In genomic region chr6:109165392-109165964, GRCh38 we compare ENCODE assay signal across 9 cellular contexts.
A peak's percentile ranks its signal among the peaks of the same experiment; 100 is the strongest.
DNase-seq lines count a peak whose midpoint lies in the region; ATAC-seq, FAIRE-seq and TF ChIP-seq lines count a peak whose summit lies in the region.
"Had no signal": no experiment of that assay in that cellular context is flagged by ENCODE, and none has a peak within 500 bp of the region (broad histone marks: within the 10 kb centered on the region; RNA-seq: fewer than 3 reads in every experiment).

No MANE protein-coding gene starts in this region.

- BruUV-seq in endothelial cell of umbilical vein (replicated peaks; lab: Mats Ljungman, UMichigan): no TSS peak

- intact Hi-C loops in endothelial cell of umbilical vein (cut with micrococcal nuclease): no loop called here

- no peak overlapping the region for H2AFZ ChIP-seq in endothelial cell of umbilical vein (ENCODE audit: low read depth, low read length)

- H3K9ac ChIP-seq in endothelial cell of umbilical vein (replicated peaks; ENCODE audit: extremely low read depth, insufficient read depth, low read length): no peak overlapping the region

- H4K20me1 ChIP-seq in endothelial cell of umbilical vein (replicated peaks; ENCODE audit: control insufficient read depth, extremely low read depth, insufficient read depth, low read length): no peaks in the 10 kb centered on the region

- POLR2A ChIA-PET in endothelial cell of umbilical vein (lab: Charles Lee): no interaction called here

- no peaks in the 10 kb centered on the region for H3K9me3 ChIP-seq in endothelial cell of umbilical vein (replicated peaks; ENCODE audit: control insufficient read depth, insufficient read depth, low read length)

- H3K27ac ChIP-seq in endothelial cell of umbilical vein (ENCODE audit: insufficient read depth, low read depth, low read length): no peak overlapping the region

- FAIRE-seq in endothelial cell of umbilical vein (lab: Jason Lieb, UNC): peak; percentile 40

- H3K4me2 ChIP-seq in endothelial cell of umbilical vein (ENCODE audit: insufficient read depth, low read length): no peak overlapping the region

- H3K36me3 ChIP-seq in endothelial cell of umbilical vein (ENCODE audit: control insufficient read depth in 2 of 2, extremely low read depth in 1 of 2, insufficient read depth in 2 of 2, low read length in 2 of 2): peaks cover 3 to 8% of the 10 kb centered on the region in 2 experiments

- dilution Hi-C loops in endothelial cell of umbilical vein (cut with MboI; ENCODE audit: extremely low pct_ligation_motif_present, low sequenced_read_pairs): no loop called here

- no peaks in the 10 kb centered on the region for H3K4me1 ChIP-seq in endothelial cell of umbilical vein (ENCODE audit: control insufficient read depth, extremely low read depth, insufficient read depth, low read length)

- peak; percentile 17 for DNase-seq in ELR (ENCODE audit: low read depth)
- peak; percentile 88 for DNase-seq in NCI-H2107 treated with DMSO at 0.1 percent for 48 hours (lab: John Stamatoyannopoulos, UW; ENCODE audit: unreplicated experiment)
- peak; percentile 9 for DNase-seq in endothelial cell of umbilical vein (ENCODE audit: low read depth, low spot score)
- DNase-seq in mucosa of gallbladder (ENCODE audit: low spot score): peak; percentile 58
- DNase-seq in activated effector memory CD4-positive, alpha-beta T cell treated with Interleukin-2 at 50 U/mL for 16 hours: no peak
- DNase-seq in NCI-H524 (lab: John Stamatoyannopoulos, UW): no peak
- DNase-seq: activated T-cell treated with anti-CD3 and anti-CD28 coated beads, Interleukin-2, amount 50 U/mL, for 72 hours had no signal

- TF ChIP-seq POLR2A in endothelial cell of umbilical vein (IDR thresholded peaks at IDR 0.05; ENCODE audit: low read depth, low read length): no peak

- no peaks in the 10 kb centered on the region for H3K9me1 ChIP-seq in endothelial cell of umbilical vein (replicated peaks; ENCODE audit: control insufficient read depth, extremely low read depth, insufficient read depth, low read length)

- CTCF ChIA-PET in endothelial cell of umbilical vein (lab: Charles Lee): interaction anchor here (0.6 to 0.7 kb wide), 2 partner anchors 247 to 1464 kb away, joined by 3 read pairs; no protein-coding TSS in a partner anchor

- TF ChIP-seq CTCF in endothelial cell of umbilical vein (IDR thresholded peaks at IDR 0.05; ENCODE audit: extremely low read depth in 1 of 2, insufficient read depth in 1 of 2, low read depth in 1 of 2, low read length in 2 of 2): no peak

- H3K4me3 ChIP-seq in endothelial cell of umbilical vein (replicated peaks in 1 of 3; ENCODE audit: insufficient read depth in 1 of 3, low read depth in 1 of 3, low read length in 3 of 3): no peak overlapping the region

- no peaks in the 10 kb centered on the region for H3K27me3 ChIP-seq in endothelial cell of umbilical vein (ENCODE audit: control insufficient read depth in 2 of 2, insufficient read depth in 2 of 2, low read length in 2 of 2)

- H3K79me2 ChIP-seq in endothelial cell of umbilical vein (ENCODE audit: control insufficient read depth, insufficient read depth, low read length): no peaks in the 10 kb centered on the region

- ATAC-seq in GM21526 (IDR thresholded peaks at IDR 0.05; ENCODE audit: low FRiP score, unreplicated experiment) (no peak), GM19351 (IDR thresholded peaks at IDR 0.05; ENCODE audit: unreplicated experiment) (no peak)
- ATAC-seq: activated T-cell treated with anti-CD3 and anti-CD28 coated beads, Interleukin-2, amount 50 U/mL, for 72 hours had no signal

TF ChIP-seq in endothelial cell of umbilical vein, 7 proteins besides CTCF, POLR2A, EP300 and RAD21:
- no peak for TF ChIP-seq MYC (IDR thresholded peaks at IDR 0.05; ENCODE audit: low read depth, low read length)
- no peak for TF ChIP-seq JUN (IDR thresholded peaks at IDR 0.05; ENCODE audit: borderline replicate concordance, insufficient read depth, insufficient read length, low read depth)
- TF ChIP-seq GATA2 (IDR thresholded peaks at IDR 0.05; ENCODE audit: insufficient read depth, insufficient read length, low read depth, low read length): no peak
- TF ChIP-seq FOS (IDR thresholded peaks at IDR 0.05; ENCODE audit: borderline replicate concordance, insufficient read depth, low read length): no peak
- no peak for TF ChIP-seq EZH2 (IDR thresholded peaks at IDR 0.05; ENCODE audit: borderline replicate concordance, low read depth, low read length, severe bottlenecking)
- TF ChIP-seq POLR2AphosphoS5 (IDR thresholded peaks at IDR 0.05; ENCODE audit: insufficient read depth, low read depth, low read length): no peak
- TF ChIP-seq, protein P1, sequence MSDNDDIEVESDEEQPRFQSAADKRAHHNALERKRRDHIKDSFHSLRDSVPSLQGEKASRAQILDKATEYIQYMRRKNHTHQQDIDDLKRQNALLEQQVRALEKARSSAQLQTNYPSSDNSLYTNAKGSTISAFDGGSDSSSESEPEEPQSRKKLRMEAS (IDR thresholded peaks at IDR 0.05; ENCODE audit: insufficient read depth, insufficient read length): no peak

Comparison
In these comparisons a context has a peak if more than half of its experiments do, and no peak if none do; other contexts are left out.
1. DNase-seq: peak in ELR (single experiment), NCI-H2107 treated with DMSO at 0.1 percent for 48 hours (single experiment), endothelial cell of umbilical vein (single experiment) and mucosa of gallbladder (single experiment); none in activated effector memory CD4-positive, alpha-beta T cell treated with Interleukin-2 at 50 U/mL for 16 hours (single experiment) and NCI-H524 (0 of 2).